38 cellular contexts compared by ENCODE assay signal in genomic region chr16:55872130-55872529, GRCh38. TPM values are rescaled to one million over a fixed set of nuclear protein-coding genes. Genes with fewer than 3 reads are reported as not detected.
"Had no signal": no experiment of that assay in that cellular context is flagged by ENCODE, and none has a peak within 500 bp of the region (broad histone marks: within the 10 kb centered on the region; RNA-seq: fewer than 3 reads in every experiment).

No MANE protein-coding gene starts in this region.

- H3K36me3 ChIP-seq: MG63 had no signal

- H3K9me3 ChIP-seq: MG63 had no signal

- H3K4me3 ChIP-seq: MG63 had no signal

- DNase-seq: Karpas-422, Kasumi-1, MG63, MM.1S, MV-4-11, NCI-H1048, NCI-H1092, NCI-H1092 treated with DMSO at 0.1 percent for 48 hours, NCI-H1105, NCI-H1105 treated with DMSO at 0.1 percent for 48 hours, NCI-H1417, NCI-H1417 treated with DMSO at 0.1 percent for 48 hours, NCI-H1436, NCI-H1436 treated with DMSO at 0.1 percent for 48 hours, NCI-H1694, NCI-H1694 treated with DMSO at 0.1 percent for 48 hours, NCI-H187, NCI-H187 treated with DMSO at 0.1 percent for 48 hours, NCI-H1930, NCI-H2029, NCI-H2029 treated with DMSO at 0.1 percent for 48 hours, NCI-H2081, NCI-H2081 treated with DMSO at 0.1 percent for 48 hours, NCI-H2107, NCI-H2171, NCI-H2171 treated with DMSO at 0.1 percent for 48 hours, NCI-H2227 treated with DMSO at 0.1 percent for 48 hours, NCI-H226, NCI-H345, NCI-H446, NCI-H446 treated with DMSO at 0.1 percent for 48 hours, NCI-H510A, NCI-H510A treated with DMSO at 0.1 percent for 48 hours, NCI-H524 had no signal

RNA-seq across cellular contexts. Expression of gene CES5A, which starts 3.0 kb away (rescaled TPM):
- total RNA-seq: LHCN-M2, M059J, MCF 10A, NCI-H460 had no signal

RNA-seq across cellular contexts. Expression of gene CES1, which starts 39.2 kb away (rescaled TPM):
- total RNA-seq: LHCN-M2, MCF 10A had no signal
